7 cellular contexts compared by ENCODE assay signal in the genomic region with DNA sequence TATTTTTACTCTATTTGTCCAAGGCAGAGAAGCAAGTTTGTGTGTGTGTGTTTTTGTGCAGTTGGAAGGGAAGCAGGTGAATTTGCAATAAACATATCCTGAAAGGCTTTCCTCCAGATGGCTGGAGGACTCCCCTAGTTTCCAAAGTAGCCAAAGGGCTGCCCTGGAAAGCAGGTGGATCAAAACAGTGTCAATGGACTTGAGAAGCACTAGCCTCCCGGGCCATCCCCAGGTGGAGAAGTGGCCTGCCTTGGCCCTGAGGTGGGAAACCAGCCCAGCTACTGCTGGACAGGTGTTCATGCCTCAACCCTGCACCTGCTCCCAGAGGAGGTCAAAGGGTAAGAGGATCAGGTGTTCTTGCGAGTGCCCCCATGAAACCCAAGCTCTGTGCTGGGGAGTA.
"Had no signal": no experiment of that assay in that cellular context is flagged by ENCODE, and none has a peak within 500 bp of the region (broad histone marks: within the 10 kb centered on the region; RNA-seq: fewer than 3 reads in every experiment).

No MANE protein-coding gene starts in this region.

- H3K4me3 ChIP-seq: GM23248, HAP-1 had no signal

- DNase-seq: GM23248, GOT3, H7, HFFc6 had no signal

- H3K27ac ChIP-seq: GM23248, HL-60 had no signal

- H3K27me3 Mint-ChIP-seq: IgD-negative memory B cell had no signal

- H3K9me3 ChIP-seq: HAP-1 had no signal

- H3K36me3 ChIP-seq: HAP-1 had no signal

- H2AFZ ChIP-seq: GM23248 had no signal

- H3K4me1 ChIP-seq: HAP-1 had no signal

- H3K27ac Mint-ChIP-seq: HFFc6, IgD-negative memory B cell had no signal

- H3K36me3 Mint-ChIP-seq: IgD-negative memory B cell had no signal

- H3K4me1 Mint-ChIP-seq: IgD-negative memory B cell had no signal

- H3K4me3 Mint-ChIP-seq: HFFc6, IgD-negative memory B cell had no signal
